Comparison of ENCODE assay signal across 13 cellular contexts in the genomic region with DNA sequence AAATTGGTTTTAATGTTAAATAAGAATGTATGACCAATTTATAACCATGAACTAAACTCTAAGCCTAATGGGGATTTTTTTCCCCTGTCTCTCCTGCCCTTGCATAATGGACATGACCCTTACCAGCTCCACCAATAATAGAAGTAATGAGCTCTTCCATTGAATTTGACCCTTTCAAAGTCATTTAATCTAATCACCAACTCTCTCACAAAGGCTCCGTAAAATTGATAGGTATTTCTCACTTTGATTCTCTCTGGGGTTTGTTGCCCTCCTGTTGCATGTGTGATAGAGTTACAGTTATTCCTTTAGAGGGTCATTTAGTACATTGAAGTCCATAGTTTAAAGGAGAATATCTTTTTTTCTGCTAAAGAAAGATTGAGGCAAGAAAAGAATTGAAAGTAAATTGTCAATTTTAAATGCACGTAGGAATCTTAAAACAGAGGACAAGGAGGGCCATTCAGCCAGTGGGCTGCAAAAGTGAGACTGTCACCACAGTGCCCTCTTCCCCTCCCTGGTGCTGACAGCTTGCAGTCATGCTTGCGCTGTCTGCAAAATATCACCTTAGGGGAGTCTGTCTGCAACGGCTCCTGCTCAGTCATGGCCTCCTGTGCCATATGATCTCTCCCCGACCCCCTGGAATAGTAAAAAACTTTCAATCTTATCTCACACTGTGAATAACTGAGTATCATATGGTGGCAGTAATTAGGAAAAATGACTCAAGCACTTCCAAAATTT.
"Had no signal": no experiment of that assay in that cellular context is flagged by ENCODE, and none has a peak within 500 bp of the region (broad histone marks: within the 10 kb centered on the region; RNA-seq: fewer than 3 reads in every experiment).

No MANE protein-coding gene starts in this region.

- H3K27me3 ChIP-seq: foreskin keratinocyte, spleen, suprapubic skin had no signal

- H3K36me3 ChIP-seq: prostate gland, spleen, suprapubic skin had no signal

- ATAC-seq: foreskin keratinocyte, left colon, sciatic nerve had no signal

- DNase-seq: activated CD4-positive, CD25-positive, alpha-beta regulatory T cell treated with anti-CD3 and anti-CD28 coated beads, Interleukin-2, amount 50 U/mL, for 72 hours; activated naive CD8-positive, alpha-beta T cell treated with anti-CD3 and anti-CD28 coated beads, Interleukin-2, amount 10 ng/mL, durations not matched to agents 7 days and 5 days; cerebellar nuclear complex; effector memory CD4-positive, alpha-beta T cell; foreskin keratinocyte; glutamatergic neuron; left colon; mesenchymal stem cell; spleen; trophoblast cell had no signal

- H3K9me3 ChIP-seq: prostate gland, suprapubic skin had no signal

- H3K27ac ChIP-seq: foreskin keratinocyte, prostate gland, spleen, suprapubic skin had no signal

- H3K4me3 ChIP-seq: prostate gland, spleen, suprapubic skin had no signal

- H3K4me1 ChIP-seq: foreskin keratinocyte, prostate gland, spleen, suprapubic skin had no signal
